29 cellular contexts compared by ENCODE assay signal in the genomic region with DNA sequence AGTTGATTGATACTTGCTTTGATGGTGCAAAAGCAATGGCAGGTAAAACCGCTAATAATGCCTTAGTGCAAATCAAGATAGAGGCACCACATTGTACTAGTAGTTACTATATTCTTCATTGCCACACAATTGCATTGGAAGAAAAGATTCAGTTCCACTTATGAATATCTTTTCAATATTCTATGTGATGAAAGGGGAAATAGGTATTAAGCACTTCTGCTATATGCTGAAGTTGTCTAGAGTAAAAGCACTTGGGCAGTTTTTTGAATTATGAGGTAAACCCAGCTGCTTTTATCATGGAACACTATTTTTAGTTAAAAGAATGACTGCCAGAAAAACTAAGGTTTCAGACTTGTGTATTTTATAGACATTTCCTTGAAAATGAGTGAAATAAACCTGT.
"Had no signal": no experiment of that assay in that cellular context is flagged by ENCODE, and none has a peak within 500 bp of the region (broad histone marks: within the 10 kb centered on the region; RNA-seq: fewer than 3 reads in every experiment).

No MANE protein-coding gene starts in this region.

- H3K27me3 Mint-ChIP-seq: activated naive CD8-positive, alpha-beta T cell; naive B cell had no signal

- FAIRE-seq: colon, keratinocyte, TTC549 had no signal

- ATAC-seq: activated CD4-positive, CD25-positive, alpha-beta regulatory T cell treated with anti-CD3 and anti-CD28 coated beads, Interleukin-2, amount 50 U/mL, for 24 hours; body of pancreas; gastrocnemius medialis; left cardiac atrium; left ventricle myocardium superior; upper lobe of right lung had no signal

- H3K9ac ChIP-seq: neural progenitor cell had no signal

- H3K4me3 Mint-ChIP-seq: activated naive CD8-positive, alpha-beta T cell; naive B cell; neural progenitor cell; T-helper 2 cell treated with Interferon-gamma antibody and Interleukin-4, amounts not matched to agents 5 μg/mL and 100 μg/mL, for 36 hours had no signal

- H3K4me1 ChIP-seq: gastrocnemius medialis, neural progenitor cell, right atrium auricular region, suprapubic skin, tibial artery had no signal

- H3K9me3 Mint-ChIP-seq: naive B cell; neural progenitor cell; T-helper 2 cell treated with Interferon-gamma antibody and Interleukin-4, amounts not matched to agents 5 μg/mL and 100 μg/mL, for 36 hours had no signal

- H3K36me3 ChIP-seq: gastrocnemius medialis, neural progenitor cell had no signal

- H3K4me2 ChIP-seq: hepatocyte, neural progenitor cell had no signal

- DNase-seq: activated CD4-positive, alpha-beta T cell treated with anti-CD3 and anti-CD28 coated beads for 48 hours; activated CD4-positive, alpha-beta T cell treated with anti-CD3 and anti-CD28 coated beads, Interleukin-2, amount 50 U/mL, for 48 hours; activated CD8-positive, alpha-beta memory T cell treated with anti-CD3 and anti-CD28 coated beads for 24 hours; activated effector memory CD4-positive, alpha-beta T cell treated with Interleukin-2 at 50 U/mL for 16 hours; activated naive CD4-positive, alpha-beta T cell treated with Interleukin-2 at 50 U/mL for 16 hours; anterior cingulate cortex; body of pancreas; effector CD8-positive, alpha-beta T cell; gastrocnemius medialis; left cardiac atrium; left ventricle myocardium superior; naive B cell; stimulated activated CD4-positive, alpha-beta T cell treated with anti-CD3 and anti-CD28 coated beads, Interleukin-15, amount 100 ng/mL, for 24 hours; stimulated activated CD4-positive, alpha-beta T cell treated with anti-CD3 and anti-CD28 coated beads, Interleukin-2, amount 100 ng/mL, for 24 hours; stimulated activated naive CD4-positive, alpha-beta T cell; tibial artery; upper lobe of right lung; WERI-Rb-1 had no signal

- H3K9me3 ChIP-seq: body of pancreas, gastrocnemius medialis, right atrium auricular region, suprapubic skin, tibial artery, upper lobe of right lung had no signal

- H3K27ac Mint-ChIP-seq: activated naive CD8-positive, alpha-beta T cell; neural progenitor cell; T-helper 2 cell treated with Interferon-gamma antibody and Interleukin-4, amounts not matched to agents 5 μg/mL and 100 μg/mL, for 36 hours had no signal

- H3K4me1 Mint-ChIP-seq: neural progenitor cell had no signal

- H3K27me3 ChIP-seq: body of pancreas, gastrocnemius medialis, hepatocyte, neural progenitor cell, right atrium auricular region, suprapubic skin, tibial artery, upper lobe of right lung had no signal

- H3K4me3 ChIP-seq: body of pancreas, gastrocnemius medialis, hepatocyte, neural progenitor cell, right atrium auricular region, suprapubic skin, tibial artery, upper lobe of right lung had no signal

- H3K27ac ChIP-seq: epithelial cell of prostate, gastrocnemius medialis, hepatocyte, neural progenitor cell, right atrium auricular region, suprapubic skin, tibial artery, upper lobe of right lung, WERI-Rb-1 had no signal

- H2AFZ ChIP-seq: hepatocyte, neural progenitor cell had no signal
